Comparison of ENCODE assay signal across 8 cellular contexts in genomic region chr1:68495532-68495931, GRCh38. TPM values are rescaled to one million over a fixed set of nuclear protein-coding genes. Genes with fewer than 3 reads are reported as not detected.
DNase-seq lines count a peak whose midpoint lies in the region; ATAC-seq and TF ChIP-seq lines count a peak whose summit lies in the region.

No MANE protein-coding gene starts in this region.

- intact Hi-C loops in Panc1 (cut with micrococcal nuclease; ENCODE audit: unreplicated experiment) = no loop called here

- peak overlapping the region; percentile 94 for H3K4me3 ChIP-seq in AG04450 (ENCODE audit: low read depth, low read length)
- H3K4me3 ChIP-seq in Panc1 (ENCODE audit: low read depth in 2 of 2, low read length in 2 of 2) = peak overlapping the region; percentile 95 to 97
- H3K4me3 ChIP-seq in fibroblast of the aortic adventitia (ENCODE audit: low read depth, low read length) = peak overlapping the region; percentile 95

- peaks cover 9% of the 10 kb centered on the region; the same call in 1 of the 2 replicates for H3K4me1 ChIP-seq in Panc1 (ENCODE audit: control insufficient read depth, insufficient read depth, low read length)

- H3K27me3 ChIP-seq in AG04450 (ENCODE audit: control insufficient read depth, insufficient read depth, low read length) (no peaks in the 10 kb centered on the region), Panc1 (ENCODE audit: control insufficient read depth, insufficient read depth, low read length) (no peaks in the 10 kb centered on the region)

- CTCF ChIA-PET in AG04450 (lab: Charles Lee) = interaction anchor here (1.1 to 1.9 kb wide), 3 partner anchors 25 to 1242 kb away, joined by 4 to 6 read pairs (median 5); no protein-coding TSS in a partner anchor
- CTCF ChIA-PET in Panc1 (lab: Charles Lee) = no interaction called here

- no peak for TF ChIP-seq CTCF in AG04450 (IDR thresholded peaks at IDR 0.05; ENCODE audit: low read depth, low read length)
- TF ChIP-seq CTCF in GM13977 (IDR thresholded peaks at IDR 0.05; ENCODE audit: extremely low read depth, insufficient read depth, missing control alignments) = no peak
- no peak for TF ChIP-seq CTCF in Panc1 (IDR thresholded peaks at IDR 0.05)
- no peak for TF ChIP-seq CTCF in fibroblast of the aortic adventitia (IDR thresholded peaks at IDR 0.05; ENCODE audit: insufficient read depth, low read length)
- no peak for TF ChIP-seq CTCF in omental fat pad (IDR thresholded peaks at IDR 0.05)

- DNase-seq in AG04450 (ENCODE audit: low read depth, low spot score) (no peak), GM13977 (ENCODE audit: low spot score) (peak; percentile 8), Panc1 (ENCODE audit: low read depth, low spot score) (no peak), fibroblast of the aortic adventitia (ENCODE audit: low read depth) (no peak), NCI-H128 (lab: John Stamatoyannopoulos, UW; ENCODE audit: unreplicated experiment) (no peak), DMS153 (lab: John Stamatoyannopoulos, UW) (no peak), omental fat pad (ENCODE audit: low spot score) (no peak), pons (ENCODE audit: low spot score) (no peak)

- no peak overlapping the region for H3K27ac ChIP-seq in AG04450 (ENCODE audit: low read depth, low read length)
- peak overlapping the region; percentile 97 for H3K27ac ChIP-seq in Panc1 (ENCODE audit: low read length)

- POLR2A ChIA-PET in AG04450 (lab: Yijun Ruan, JAX) (no interaction called here), Panc1 (lab: Charles Lee) (interaction anchor here (0.6 to 0.7 kb wide), 2 partner anchors 646 to 677 kb away, joined by 3 to 4 read pairs; no protein-coding TSS in a partner anchor)

- peaks cover 22% of the 10 kb centered on the region for H3K36me3 ChIP-seq in Panc1 (ENCODE audit: control insufficient read depth, insufficient read depth, low read length)

- H3K9me3 ChIP-seq in AG04450 (ENCODE audit: control insufficient read depth, insufficient read depth, low read length) = no peaks in the 10 kb centered on the region; the same call in 1 of the 2 replicates
- no peaks in the 10 kb centered on the region for H3K9me3 ChIP-seq in Panc1 (ENCODE audit: control insufficient read depth, insufficient read depth, low read depth, low read length)

- no TSS peak for BruUV-seq in Panc1 (replicated peaks; lab: Mats Ljungman, UMichigan)

- in situ Hi-C loops in GM13977 (cut with MboI; ENCODE audit: low pct_unique_long_range_greater_than_20kb, low sequenced_read_pairs, unreplicated experiment) = no loop called here
- in situ Hi-C loops in Panc1 (cut with HindIII; ENCODE audit: low pct_unique_long_range_greater_than_20kb, low sequenced_read_pairs) = no loop called here

- ATAC-seq in Panc1 (no peak), omental fat pad (ENCODE audit: low FRiP score) (no peak)

RNA-seq across cellular contexts. Expression of gene DEPDC1, which starts 1.4 kb away (rescaled TPM):
- polyA plus RNA-seq in AG04450 (2011; rRNA removed) = 4.9 and 9.8 TPM in 2 replicates
- polyA minus RNA-seq in AG04450 (2011; rRNA and poly(A)+ RNA removed) = 1.9 and 7.0 TPM in 2 replicates
- total RNA-seq in Panc1 (2021; ENCODE audit: unreplicated experiment) (43.0 TPM), fibroblast of the aortic adventitia (ENCODE audit: low replicate concordance) (1.6 and 36.1 TPM in 2 replicates), omental fat pad (under 1 TPM in 2 of 4 donors, not detected in 2; 0.19 to 0.96 TPM)
- 11.2 TPM for polyA plus RNA-seq in Panc1 (2012; ENCODE audit: insufficient read length)

RNA-seq across cellular contexts. Expression of gene RPE65, which starts 45.8 kb away (rescaled TPM):
- polyA plus RNA-seq in AG04450 (2011; rRNA removed) = not detected in 2 replicates
- polyA minus RNA-seq in AG04450 (2011; rRNA and poly(A)+ RNA removed) = not detected in 2 replicates
- total RNA-seq in Panc1 (2021; ENCODE audit: unreplicated experiment) (not detected), fibroblast of the aortic adventitia (ENCODE audit: low replicate concordance) (not detected in 2 replicates), omental fat pad (not detected)
- not detected for polyA plus RNA-seq in Panc1 (2012; ENCODE audit: insufficient read length)
